Comparison of ENCODE assay signal across 8 cellular contexts in the genomic region with DNA sequence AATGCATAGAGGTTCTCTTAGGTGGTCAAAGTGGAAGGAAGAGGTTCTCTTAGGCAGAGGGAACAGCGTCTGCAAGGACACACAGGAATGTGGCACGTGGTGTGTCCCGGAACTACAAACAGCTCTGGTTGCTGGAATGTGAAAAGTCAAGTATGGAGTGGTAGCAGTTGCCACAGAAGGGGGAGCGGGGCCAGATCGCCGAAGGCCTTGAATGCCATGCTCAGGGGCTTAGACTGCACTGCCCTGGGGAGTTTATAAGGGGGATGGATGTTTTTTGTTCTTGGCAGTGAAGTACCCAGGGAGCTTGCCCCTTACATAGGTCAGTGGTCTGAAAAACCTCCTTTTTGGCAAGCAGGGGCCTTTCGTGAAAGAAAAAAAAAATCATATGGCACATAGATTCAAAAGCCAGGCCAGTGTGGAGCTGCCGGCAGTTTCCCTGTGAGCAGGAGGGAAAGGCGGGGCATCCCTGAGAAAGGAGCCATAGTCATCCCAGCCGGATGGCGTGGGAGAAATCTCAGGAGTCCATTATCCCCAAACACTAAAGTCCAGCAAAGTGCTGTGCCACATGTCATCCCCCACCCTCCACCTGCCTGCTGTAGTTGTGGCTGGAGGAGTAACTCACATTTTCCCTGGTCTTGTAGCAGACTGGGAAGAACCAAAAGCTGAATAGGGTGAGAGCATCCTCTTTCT. TPM values are rescaled to one million over a fixed set of nuclear protein-coding genes. Genes with fewer than 3 reads are reported as not detected.
DNase-seq lines count a peak whose midpoint lies in the region; ATAC-seq and TF ChIP-seq lines count a peak whose summit lies in the region.

No MANE protein-coding gene starts in this region.

- no peaks in the 10 kb centered on the region for H3K27me3 ChIP-seq in BE2C
- no peaks in the 10 kb centered on the region for H3K27me3 ChIP-seq in KMS-11 (ENCODE audit: insufficient read depth, low read depth)

- no peak overlapping the region for H3K27ac ChIP-seq in KMS-11

- H3K4me2 ChIP-seq in KMS-11: peak overlapping the region; percentile 87

- no peaks in the 10 kb centered on the region for H3K9me3 ChIP-seq in BE2C

- H3K4me1 Mint-ChIP-seq in natural killer cell treated with Interleukin-12 subunit alpha and Interleukin-12 subunit beta and Interleukin-15 and Interleukin-18, amount 100 ng/mL, for 72 hours (ENCODE audit: low read depth in 2 of 2): peaks cover 10 to 14% of the 10 kb centered on the region in 2 donors

- H3K36me3 ChIP-seq in BE2C (no peaks in the 10 kb centered on the region), KMS-11 (ENCODE audit: insufficient read depth) (no peaks in the 10 kb centered on the region)

- peak overlapping the region; percentile 71 for H3K4me3 Mint-ChIP-seq in natural killer cell treated with Interleukin-12 subunit alpha and Interleukin-12 subunit beta and Interleukin-15 and Interleukin-18, amount 100 ng/mL, for 72 hours

- H3K4me1 ChIP-seq in BE2C (no peaks in the 10 kb centered on the region), KMS-11 (ENCODE audit: low read depth, poor library complexity, severe bottlenecking) (peaks cover 10% of the 10 kb centered on the region)

- H3K9ac ChIP-seq in KMS-11: peak overlapping the region; percentile 79; the same call in 1 of the 2 replicates

- H2AFZ ChIP-seq in KMS-11 (ENCODE audit: low read depth): peak overlapping the region; percentile 95

- no peak for ATAC-seq in natural killer cell treated with Interleukin-12 subunit alpha and Interleukin-12 subunit beta and Interleukin-15 and Interleukin-18, amount 100 ng/mL, for 72 hours
- ATAC-seq in HG02763 (IDR thresholded peaks at IDR 0.05; ENCODE audit: unreplicated experiment) (no peak), HG03378 (IDR thresholded peaks at IDR 0.05; ENCODE audit: unreplicated experiment) (no peak), HG03354 (IDR thresholded peaks at IDR 0.05; ENCODE audit: poor library complexity, severe bottlenecking, unreplicated experiment) (no peak)

- H3K4me3 ChIP-seq in BE2C (ENCODE audit: low read depth, low read length) (peak overlapping the region; percentile 68; the same call in 1 of the 2 replicates), KMS-11 (IDR thresholded peaks at IDR 0.05; ENCODE audit: insufficient read depth, low read depth, low read length) (peak overlapping the region; percentile 60)

- H3K79me2 ChIP-seq in KMS-11 (ENCODE audit: insufficient read depth, low read depth): no peaks in the 10 kb centered on the region

- H3K9me3 Mint-ChIP-seq in natural killer cell treated with Interleukin-12 subunit alpha and Interleukin-12 subunit beta and Interleukin-15 and Interleukin-18, amount 100 ng/mL, for 72 hours: no peaks in the 10 kb centered on the region

- no peak for DNase-seq in BE2C
- DNase-seq in dermis blood vessel endothelial cell: peak; percentile 27
- no peak for DNase-seq in natural killer cell treated with Interleukin-12 subunit alpha and Interleukin-12 subunit beta and Interleukin-15 and Interleukin-18, amount 100 ng/mL, for 72 hours (ENCODE audit: low spot score)
- no peak for DNase-seq in midbrain (lab: John Stamatoyannopoulos, UW)

- no peaks in the 10 kb centered on the region for H4K20me1 ChIP-seq in KMS-11 (ENCODE audit: insufficient read depth)

- peak overlapping the region in 1 of 2 donors; percentile 25 for H3K27ac Mint-ChIP-seq in natural killer cell treated with Interleukin-12 subunit alpha and Interleukin-12 subunit beta and Interleukin-15 and Interleukin-18, amount 100 ng/mL, for 72 hours

- TF ChIP-seq CTCF in BE2C (IDR thresholded peaks at IDR 0.05; ENCODE audit: low read depth, low read length): no peak
- TF ChIP-seq CTCF in KMS-11 (conservative IDR thresholded peaks at IDR 0.05; ENCODE audit: low read depth, low read length): no peak

- peaks cover 8 to 9% of the 10 kb centered on the region in 2 donors for H3K27me3 Mint-ChIP-seq in natural killer cell treated with Interleukin-12 subunit alpha and Interleukin-12 subunit beta and Interleukin-15 and Interleukin-18, amount 100 ng/mL, for 72 hours

- H3K36me3 Mint-ChIP-seq in natural killer cell treated with Interleukin-12 subunit alpha and Interleukin-12 subunit beta and Interleukin-15 and Interleukin-18, amount 100 ng/mL, for 72 hours: no peaks in the 10 kb centered on the region

RNA-seq across cellular contexts. Expression of a gene that starts 45.4 kb away (rescaled TPM):
- polyA plus RNA-seq in BE2C (2012; ENCODE audit: insufficient read depth, insufficient read length, low read depth): 49.7 TPM
- total RNA-seq in dermis blood vessel endothelial cell: 22.0 and 30.3 TPM in 2 replicates
- total RNA-seq in natural killer cell treated with Interleukin-12 subunit alpha and Interleukin-12 subunit beta and Interleukin-15 and Interleukin-18, amount 100 ng/mL, for 72 hours: 10 to 100 TPM; 64.3 to 99.0 TPM
